ENCODE assay signal across 1 cellular context in the genomic region with DNA sequence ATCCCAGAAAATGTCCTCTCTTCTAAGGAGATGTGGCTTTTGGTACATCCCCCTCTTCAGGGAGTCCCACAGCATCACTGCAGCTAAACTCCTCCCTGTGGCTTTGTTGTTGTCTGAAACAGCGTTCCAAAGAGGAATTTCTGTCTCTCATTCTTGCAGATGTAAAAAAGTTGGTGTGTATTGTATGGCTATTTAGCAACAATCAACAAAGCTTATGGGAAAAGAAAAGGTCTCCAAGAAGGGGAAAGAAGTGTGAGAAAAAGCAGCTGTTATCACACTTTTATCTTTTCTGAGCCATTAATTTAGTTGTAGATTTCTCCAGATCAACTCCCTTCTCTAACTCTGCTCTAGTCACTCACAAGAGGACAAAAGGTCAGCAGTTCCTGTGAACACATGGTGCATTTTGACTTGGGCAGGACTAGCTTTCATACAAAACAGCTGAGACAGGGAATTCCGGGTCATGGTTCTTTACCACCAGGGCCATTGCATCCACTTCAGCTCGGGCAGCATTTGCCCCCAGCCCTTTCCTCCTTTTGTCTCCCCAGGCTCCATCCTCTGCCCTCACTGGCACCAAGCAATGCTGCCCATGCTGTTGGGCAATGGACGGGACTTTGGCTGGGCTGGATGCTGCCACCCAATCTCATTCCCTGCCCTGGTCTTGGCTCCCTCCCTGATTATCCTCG.
TF ChIP-seq lines count a peak whose summit lies in the region.

No MANE protein-coding gene starts in this region.

TF ChIP-seq in endothelial cell of umbilical vein, 7 proteins besides CTCF, POLR2A, EP300 and RAD21:
- TF ChIP-seq, protein P1, sequence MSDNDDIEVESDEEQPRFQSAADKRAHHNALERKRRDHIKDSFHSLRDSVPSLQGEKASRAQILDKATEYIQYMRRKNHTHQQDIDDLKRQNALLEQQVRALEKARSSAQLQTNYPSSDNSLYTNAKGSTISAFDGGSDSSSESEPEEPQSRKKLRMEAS (IDR thresholded peaks at IDR 0.05; ENCODE audit: insufficient read depth, insufficient read length) = no peak
TF ChIP-seq in endothelial cell of umbilical vein: peak in this region for 0.
